In genomic region chr19:58382997-58383603, GRCh38 we compare ENCODE assay signal across 2 cellular contexts.
A peak's percentile ranks its signal among the peaks of the same experiment; 100 is the strongest.
TF ChIP-seq lines count a peak whose summit lies in the region.

No MANE protein-coding gene starts in this region.

TF ChIP-seq in WTC11, 78 proteins besides CTCF, POLR2A, EP300 and RAD21 (continues in another document):
- TF ChIP-seq AFF4 (CRISPR knock-in tag; IDR thresholded peaks at IDR 0.05; ENCODE audit: borderline replicate concordance) (no peak), ATF1 (CRISPR knock-in tag; IDR thresholded peaks at IDR 0.05) (no peak), AR (CRISPR knock-in tag; IDR thresholded peaks at IDR 0.05) (no peak), SMAD4 (CRISPR knock-in tag; IDR thresholded peaks at IDR 0.05) (no peak), NR1H2 (CRISPR knock-in tag; IDR thresholded peaks at IDR 0.05) (no peak), CREB1 (CRISPR knock-in tag; IDR thresholded peaks at IDR 0.05) (no peak), ZNF219 (CRISPR knock-in tag; IDR thresholded peaks at IDR 0.05; ENCODE audit: borderline replicate concordance) (no peak), MYBL2 (CRISPR knock-in tag; IDR thresholded peaks at IDR 0.05) (no peak), ZNF532 (CRISPR knock-in tag; IDR thresholded peaks at IDR 0.05; ENCODE audit: borderline replicate concordance) (no peak), CREM (CRISPR knock-in tag; IDR thresholded peaks at IDR 0.05) (no peak), NR3C1 (CRISPR knock-in tag; conservative IDR thresholded peaks at IDR 0.05; ENCODE audit: low read depth) (no peak), USF1 (CRISPR knock-in tag; IDR thresholded peaks at IDR 0.05) (no peak)

TF ChIP-seq in HepG2, 621 proteins besides CTCF, POLR2A, EP300 and RAD21:
- TF ChIP-seq RBM22 (optimal IDR thresholded peaks at IDR 0.05; ENCODE audit: low read length), result peak; percentile 42
- no peak for TF ChIP-seq ADNP (CRISPR knock-in tag; IDR thresholded peaks at IDR 0.05)
TF ChIP-seq in HepG2: peak in this region for 1.
